ENCODE assay signal across 24 cellular contexts in the genomic region with DNA sequence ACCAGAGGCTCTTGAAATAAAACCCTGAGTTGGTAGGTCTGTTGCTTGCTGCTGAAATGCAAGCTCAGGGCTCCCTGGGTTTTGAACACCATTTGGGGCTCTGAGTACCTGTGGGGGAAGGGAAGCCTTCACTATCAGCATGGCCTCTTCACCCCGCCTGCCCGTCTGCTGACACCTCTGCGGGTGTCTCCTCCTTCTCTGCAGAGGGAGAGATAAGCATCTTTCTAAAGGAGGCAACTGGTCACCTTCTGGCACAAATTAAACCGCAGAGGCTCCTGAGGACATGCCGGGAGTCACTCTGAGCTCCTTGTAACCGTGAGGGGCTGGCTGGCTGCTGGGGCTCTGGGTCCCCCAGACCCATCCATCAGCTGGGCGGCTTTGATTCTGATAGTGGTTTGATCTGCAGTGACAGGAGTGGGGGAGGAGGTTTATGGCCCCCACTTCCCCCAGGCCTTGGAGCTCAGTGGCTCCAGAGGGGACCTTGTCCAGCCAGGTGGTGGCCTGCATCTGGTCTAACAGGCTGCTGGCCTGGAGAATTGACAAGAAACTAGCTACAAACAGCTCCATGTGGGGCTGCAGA.
DNase-seq lines count a peak whose midpoint lies in the region; ATAC-seq, FAIRE-seq and TF ChIP-seq lines count a peak whose summit lies in the region.
"Had no signal": no experiment of that assay in that cellular context is flagged by ENCODE, and none has a peak within 500 bp of the region (broad histone marks: within the 10 kb centered on the region; RNA-seq: fewer than 3 reads in every experiment).

No MANE protein-coding gene starts in this region.

- ATAC-seq in sciatic nerve (no peak), HG02759 (IDR thresholded peaks at IDR 0.05; ENCODE audit: unreplicated experiment) (no peak), HG03520 (IDR thresholded peaks at IDR 0.05; ENCODE audit: unreplicated experiment) (no peak)
- ATAC-seq: CD8-positive, alpha-beta T cell; Panc1 had no signal

- no peak overlapping the region for H3K27ac ChIP-seq in HUES6 (ENCODE audit: low read depth, low read length)
- H3K27ac ChIP-seq in WERI-Rb-1, result peak overlapping the region; percentile 83
- H3K27ac ChIP-seq in kidney (ENCODE audit: low read depth in 2 of 2, low read length in 2 of 2), result no peak overlapping the region
- H3K27ac ChIP-seq: RWPE1 had no signal

- H3K27me3 ChIP-seq in HUES6 (ENCODE audit: control insufficient read depth, insufficient read depth, low read length) (0 out of 2 replicates have a peak, but pooled peaks cover 2% of the 10 kb centered on the region), WERI-Rb-1 (ENCODE audit: insufficient read depth, low read depth, severe bottlenecking) (no peaks in the 10 kb centered on the region)

- peaks cover 3% of the 10 kb centered on the region; the same call in 1 of the 2 replicates for H3K4me1 ChIP-seq in HUES6 (ENCODE audit: control insufficient read depth, insufficient read depth, low read length)
- H3K4me1 ChIP-seq in kidney (ENCODE audit: control insufficient read depth in 1 of 2, insufficient read depth in 1 of 2, low read depth in 1 of 2, low read length in 2 of 2), result no peaks in the 10 kb centered on the region

- no peak for FAIRE-seq in kidney (lab: Jason Lieb, UNC)
- FAIRE-seq: GM12892, H1 had no signal

- H3K9me3 ChIP-seq in HUES6 (ENCODE audit: control insufficient read depth, insufficient read depth, low read depth, low read length) (peaks cover 31% of the 10 kb centered on the region), WERI-Rb-1 (ENCODE audit: severe bottlenecking) (no peaks in the 10 kb centered on the region), kidney (ENCODE audit: control insufficient read depth in 1 of 2, low read length in 2 of 2) (peaks cover 12 to 17% of the 10 kb centered on the region in 2 donors)

- H3K4me3 ChIP-seq in HUES6 (ENCODE audit: low read depth, low read length) (no peak overlapping the region), WERI-Rb-1 (ENCODE audit: low read depth, low read length) (no peak overlapping the region), kidney (ENCODE audit: low read length in 2 of 2) (no peak overlapping the region)

- intact Hi-C loops in kidney (cut with DNase I) (no loop called here), sciatic nerve (cut with DNase I) (no loop called here)

- H3K36me3 ChIP-seq in HUES6 (ENCODE audit: control insufficient read depth, insufficient read depth, low read length) (no peaks in the 10 kb centered on the region), WERI-Rb-1 (no peaks in the 10 kb centered on the region), kidney (ENCODE audit: control insufficient read depth in 1 of 2, insufficient read depth in 2 of 2, low read length in 2 of 2) (no peaks in the 10 kb centered on the region)

- H3K9ac ChIP-seq in HUES6 (ENCODE audit: low read length), result peak overlapping the region; percentile 31
- no peak overlapping the region for H3K9ac ChIP-seq in kidney (ENCODE audit: low read length in 2 of 2)

- peak; percentile 59 for DNase-seq in WERI-Rb-1
- peak; percentile 31 for DNase-seq in kidney
- DNase-seq in sciatic nerve (ENCODE audit: low spot score), result peak; percentile 37
- DNase-seq in NK-92 (lab: John Stamatoyannopoulos, UW; ENCODE audit: unreplicated experiment), result no peak
- DNase-seq: C1 segment of cervical spinal cord; CD8-positive, alpha-beta T cell; DMS 273 treated with DMSO at 0.1 percent for 48 hours; DMS79; EL; GF-D8; HCEC 1CT; NCI-H1048; NCI-H1417; NCI-H1694; NCI-H2029 treated with DMSO at 0.1 percent for 48 hours; NCI-H526 treated with DMSO at 0.1 percent for 48 hours; SHP77 treated with DMSO at 0.1 percent for 48 hours had no signal

- TF ChIP-seq CTCF in WERI-Rb-1 (IDR thresholded peaks at IDR 0.05; ENCODE audit: low read depth, low read length) (no peak), kidney (IDR thresholded peaks at IDR 0.05; ENCODE audit: borderline replicate concordance, extremely low read depth, insufficient read depth) (no peak)
